In the genomic region with DNA sequence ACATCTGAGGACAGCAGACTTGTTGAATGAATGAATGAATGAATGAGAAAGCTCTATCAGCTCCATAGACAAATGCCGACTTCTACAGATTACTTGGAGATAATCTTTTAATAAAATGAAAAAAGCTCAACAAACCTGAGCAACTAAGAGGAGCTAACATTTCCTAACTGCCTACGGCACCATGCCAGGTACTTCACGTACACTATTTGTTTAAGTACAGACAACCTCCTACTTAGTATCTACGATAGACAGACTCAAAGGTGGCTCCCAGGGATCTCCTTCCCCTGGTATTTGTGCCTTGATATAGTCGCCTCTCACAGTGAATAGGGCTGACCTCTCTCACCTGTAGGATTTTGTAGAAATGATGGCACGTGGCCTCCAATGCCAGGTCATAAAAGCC, we compare ENCODE assay signal across 25 cellular contexts.
"Had no signal": no experiment of that assay in that cellular context is flagged by ENCODE, and none has a peak within 500 bp of the region (broad histone marks: within the 10 kb centered on the region; RNA-seq: fewer than 3 reads in every experiment).

No MANE protein-coding gene starts in this region.

- H3K9me3 ChIP-seq: neutrophil, pancreas, psoas muscle, right lobe of liver, sigmoid colon, stomach, thoracic aorta, thyroid gland, tibial nerve, upper lobe of left lung, uterus had no signal

- H3K4me1 ChIP-seq: pancreas, psoas muscle, right lobe of liver, sigmoid colon, stomach, thyroid gland, tibial nerve, upper lobe of left lung, uterus had no signal

- ATAC-seq: naive thymus-derived CD8-positive, alpha-beta T cell; natural killer cell treated with Interleukin-12 subunit alpha and Interleukin-12 subunit beta and Interleukin-15 and Interleukin-18, amount 100 ng/mL, for 72 hours; pancreas; psoas muscle; right cardiac atrium; right lobe of liver; stimulated activated effector memory CD8-positive, alpha-beta T cell treated with anti-CD3 and anti-CD28 coated beads, Interleukin-12 subunit alpha, Interleukin-12 subunit beta, amount 100 ng/mL, for 72 hours; stimulated activated naive B cell treated with anti-CD40 and anti-IgM and Interleukin-4, amounts not matched to agents 10 μg/mL and 1 μg/mL and 100 μg/mL, for 72 hours had no signal

- H3K27ac ChIP-seq: neutrophil, pancreas, psoas muscle, right lobe of liver, sigmoid colon, stomach, thoracic aorta, thyroid gland, tibial nerve, upper lobe of left lung, uterus had no signal

- DNase-seq: naive thymus-derived CD8-positive, alpha-beta T cell; nephron progenitor cell; nucleus accumbens; pancreas; psoas muscle; right cardiac atrium; right lobe of liver; sigmoid colon; small intestine; stimulated activated CD4-positive, alpha-beta T cell treated with anti-CD3 and anti-CD28 coated beads, Interleukin-15, amount 100 ng/mL, for 24 hours; stimulated activated CD4-positive, alpha-beta T cell treated with anti-CD3 and anti-CD28 coated beads, Interleukin-2, amount 100 ng/mL, for 24 hours; stimulated activated CD4-positive, alpha-beta T cell treated with anti-CD3 and anti-CD28 coated beads, Interleukin-2, amount 100 ng/mL, for 48 hours; stimulated activated CD4-positive, alpha-beta T cell treated with anti-CD3 and anti-CD28 coated beads, Interleukin-4, amount 100 ng/mL, for 24 hours; stimulated activated naive B cell treated with anti-CD40 and anti-IgM and Interleukin-4, amounts not matched to agents 10 μg/mL and 1 μg/mL and 100 μg/mL, for 72 hours; stimulated activated naive CD4-positive, alpha-beta T cell treated with Interleukin-2 at 50 U/mL for 16 hours; stomach; trophoblast cell; uterus had no signal

- H3K36me3 ChIP-seq: neutrophil, pancreas, right lobe of liver, sigmoid colon, stomach, thoracic aorta, thyroid gland, tibial nerve, upper lobe of left lung, uterus had no signal

- FAIRE-seq: pancreas, small intestine had no signal

- H3K27me3 ChIP-seq: neutrophil, pancreas, right lobe of liver, sigmoid colon, stomach, thyroid gland, tibial nerve, upper lobe of left lung, uterus had no signal

- H3K4me3 ChIP-seq: pancreas, psoas muscle, right lobe of liver, sigmoid colon, stomach, thoracic aorta, thyroid gland, tibial nerve, upper lobe of left lung, uterus had no signal
